Comparison of ENCODE assay signal across 10 cellular contexts in the genomic region with DNA sequence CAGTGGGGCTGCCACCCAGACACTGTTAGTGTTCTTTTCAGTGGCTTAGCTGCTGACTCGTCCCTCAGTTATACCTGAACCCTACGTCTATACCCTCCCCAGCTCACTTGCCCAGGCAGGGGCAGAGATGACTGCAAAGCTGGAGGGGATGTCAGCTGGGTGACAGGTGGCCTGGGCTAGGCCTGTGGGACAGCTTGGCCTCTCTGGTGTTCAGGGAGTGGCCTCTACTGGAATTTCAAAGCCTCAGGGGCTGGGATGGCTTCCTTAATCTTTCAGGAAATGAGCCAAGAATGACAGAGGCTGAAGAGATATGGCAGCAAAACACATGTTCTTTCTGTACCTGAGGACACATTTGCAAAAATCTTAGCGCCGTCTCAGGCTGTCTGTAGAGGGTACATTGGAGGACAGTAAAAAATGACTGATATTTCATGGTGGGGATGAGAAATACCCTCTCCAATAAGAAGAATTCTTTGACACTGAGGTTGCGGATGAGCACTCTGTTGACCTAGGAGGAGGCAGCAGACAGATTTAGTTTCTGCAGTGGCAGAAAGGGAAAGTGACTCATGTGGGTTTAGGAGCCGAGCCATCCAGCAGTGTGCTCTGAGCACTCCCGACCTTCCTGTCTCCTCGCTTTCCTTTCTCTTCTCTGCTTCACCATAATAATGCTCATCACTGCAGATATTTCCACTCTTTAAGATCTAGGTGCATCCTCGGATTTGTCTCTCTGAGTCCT. TPM values are rescaled to one million over a fixed set of nuclear protein-coding genes. Genes with fewer than 3 reads are reported as not detected.
A peak's percentile ranks its signal among the peaks of the same experiment; 100 is the strongest.
DNase-seq lines count a peak whose midpoint lies in the region; ATAC-seq and TF ChIP-seq lines count a peak whose summit lies in the region.
"Had no signal": no experiment of that assay in that cellular context is flagged by ENCODE, and none has a peak within 500 bp of the region (broad histone marks: within the 10 kb centered on the region; RNA-seq: fewer than 3 reads in every experiment).

No MANE protein-coding gene starts in this region.

- H3K27ac Mint-ChIP-seq in Calu3 (ENCODE audit: unreplicated experiment) (no peak overlapping the region), neural progenitor cell (no peak overlapping the region)
- no peak overlapping the region for H3K27ac Mint-ChIP-seq in CD8-positive, alpha-beta T cell

- H3K9me3 Mint-ChIP-seq in Calu3 (ENCODE audit: low read depth, unreplicated experiment) (no peaks in the 10 kb centered on the region), neural progenitor cell (no peaks in the 10 kb centered on the region)
- H3K9me3 Mint-ChIP-seq in CD8-positive, alpha-beta T cell: no peaks in the 10 kb centered on the region

- H3K27ac ChIP-seq in RWPE1: peak overlapping the region; percentile 73
- H3K27ac ChIP-seq in neural progenitor cell: no peak overlapping the region
- H3K27ac ChIP-seq in CD8-positive, alpha-beta T cell (ENCODE audit: low read depth, low read length): no peak overlapping the region
- H3K27ac ChIP-seq: C4-2B had no signal

- H3K4me3 ChIP-seq in fibroblast of the aortic adventitia (ENCODE audit: low read depth, low read length) (no peak overlapping the region), neural progenitor cell (no peak overlapping the region)
- no peak overlapping the region for H3K4me3 ChIP-seq in CD8-positive, alpha-beta T cell (ENCODE audit: low read depth, low read length)

- TF ChIP-seq CTCF in Calu3 (IDR thresholded peaks at IDR 0.05; ENCODE audit: unreplicated experiment): no peak
- TF ChIP-seq CTCF in RWPE1 (conservative IDR thresholded peaks at IDR 0.05; ENCODE audit: low read depth): no peak
- TF ChIP-seq CTCF in fibroblast of the aortic adventitia (IDR thresholded peaks at IDR 0.05; ENCODE audit: insufficient read depth, low read length): no peak
- TF ChIP-seq CTCF in neural progenitor cell (IDR thresholded peaks at IDR 0.05): no peak
- no peak for TF ChIP-seq CTCF in CD8-positive, alpha-beta T cell (IDR thresholded peaks at IDR 0.05)

- no peaks in the 10 kb centered on the region for H3K79me2 ChIP-seq in neural progenitor cell (ENCODE audit: low read depth)

- CTCF ChIA-PET in Calu3 (lab: Charles Lee) (interaction anchor here (0.8 to 1.1 kb wide), 2 partner anchors 9 to 640 kb away, joined by 3 read pairs; no protein-coding TSS in a partner anchor), RWPE1 (lab: Yijun Ruan, JAX) (interaction anchor here (0.6 to 0.8 kb wide), 2 partner anchors 42 to 286 kb away, joined by 3 to 4 read pairs; no protein-coding TSS in a partner anchor)
- CTCF ChIA-PET in CD8-positive, alpha-beta T cell (lab: Charles Lee): interaction anchor here (1.3 kb wide), 1 partner anchor 43 kb away, joined by 3 read pairs; no protein-coding TSS in a partner anchor

- no peak for ATAC-seq in CD8-positive, alpha-beta T cell
- no peak for ATAC-seq in GM19463 (IDR thresholded peaks at IDR 0.05; ENCODE audit: unreplicated experiment)

- H3K4me1 Mint-ChIP-seq in Calu3 (ENCODE audit: low read depth, unreplicated experiment) (peaks cover 19% of the 10 kb centered on the region), neural progenitor cell (peaks cover 19% of the 10 kb centered on the region)
- no peaks in the 10 kb centered on the region for H3K4me1 Mint-ChIP-seq in CD8-positive, alpha-beta T cell (ENCODE audit: low read depth)

- no peaks in the 10 kb centered on the region for H3K36me3 ChIP-seq in neural progenitor cell
- no peaks in the 10 kb centered on the region for H3K36me3 ChIP-seq in CD8-positive, alpha-beta T cell (ENCODE audit: insufficient read depth, low read length)

- H3F3A ChIP-seq in neural progenitor cell (ENCODE audit: low read depth): no peaks in the 10 kb centered on the region

- H3K36me3 Mint-ChIP-seq in Calu3 (ENCODE audit: insufficient read depth, unreplicated experiment) (no peaks in the 10 kb centered on the region), neural progenitor cell (no peaks in the 10 kb centered on the region)
- H3K36me3 Mint-ChIP-seq in CD8-positive, alpha-beta T cell: no peaks in the 10 kb centered on the region

- no peaks in the 10 kb centered on the region for H4K20me1 ChIP-seq in neural progenitor cell (ENCODE audit: low read depth)

- no peaks in the 10 kb centered on the region for H3K27me3 ChIP-seq in neural progenitor cell
- H3K27me3 ChIP-seq in CD8-positive, alpha-beta T cell (ENCODE audit: insufficient read depth, low read length): no peaks in the 10 kb centered on the region

- H3K27me3 Mint-ChIP-seq in Calu3 (ENCODE audit: unreplicated experiment) (no peaks in the 10 kb centered on the region), neural progenitor cell (ENCODE audit: insufficient read depth, low read depth) (peaks cover 2% of the 10 kb centered on the region)
- peaks cover 13% of the 10 kb centered on the region for H3K27me3 Mint-ChIP-seq in CD8-positive, alpha-beta T cell (ENCODE audit: low read depth)

- H3K9ac ChIP-seq in neural progenitor cell: no peak overlapping the region

- peaks cover 15% of the 10 kb centered on the region for H3K4me1 ChIP-seq in neural progenitor cell
- no peaks in the 10 kb centered on the region for H3K4me1 ChIP-seq in CD8-positive, alpha-beta T cell (ENCODE audit: insufficient read depth, low read length)

- no peak overlapping the region for H3K4me2 ChIP-seq in neural progenitor cell

- no peaks in the 10 kb centered on the region for H3K9me3 ChIP-seq in neural progenitor cell (ENCODE audit: low read depth)
- H3K9me3 ChIP-seq in CD8-positive, alpha-beta T cell (ENCODE audit: low read length): no peaks in the 10 kb centered on the region

- H3K4me3 Mint-ChIP-seq in Calu3 (ENCODE audit: low read depth, unreplicated experiment) (no peak overlapping the region), neural progenitor cell (no peak overlapping the region)
- H3K4me3 Mint-ChIP-seq in CD8-positive, alpha-beta T cell: no peak overlapping the region

- POLR2A ChIA-PET in RWPE1 (lab: Yijun Ruan, JAX; ENCODE audit: low non-redundant PET): no interaction called here
- POLR2A ChIA-PET in CD8-positive, alpha-beta T cell (lab: Charles Lee): interaction anchor here (0.6 kb wide), 1 partner anchor 26 kb away, joined by 3 read pairs; no protein-coding TSS in a partner anchor

- BruUV-seq in Calu3 (replicated peaks; lab: Mats Ljungman, UMichigan): no TSS peak

- H2AFZ ChIP-seq in neural progenitor cell (replicated peaks): peak overlapping the region; percentile 53

- DNase-seq in Calu3 (peak; percentile 12), RWPE1 (ENCODE audit: low spot score) (peak; percentile 65), fibroblast of the aortic adventitia (ENCODE audit: low read depth) (peak; percentile 35), neural progenitor cell (ENCODE audit: low spot score) (no peak), NCI-H1694 treated with DMSO at 0.1 percent for 48 hours (lab: John Stamatoyannopoulos, UW) (no peak), activated gamma-delta T cell treated with Interleukin-2 at 50 U/mL for 16 hours (no peak)
- no peak for DNase-seq in CD8-positive, alpha-beta T cell
- DNase-seq: NCI-H345 had no signal

- intact Hi-C loops in Calu3 (cut with micrococcal nuclease; ENCODE audit: unreplicated experiment): no loop called here
- intact Hi-C loops in CD8-positive, alpha-beta T cell (cut with DNase I, micrococcal nuclease): no loop called here

RNA-seq across cellular contexts. Expression of a gene that starts 54.4 kb away (rescaled TPM):
- 1.8 and 3.1 TPM in 2 replicates for total RNA-seq in Calu3 (2022)
- total RNA-seq in fibroblast of the aortic adventitia (ENCODE audit: low replicate concordance): 0.18 and 0.41 TPM in 2 replicates
- total RNA-seq in neural progenitor cell (ENCODE audit: low replicate concordance): 1.8 TPM in 2 replicates
- total RNA-seq in CD8-positive, alpha-beta T cell: not detected

Comparison
In these comparisons a context has a peak if more than half of its experiments do, and no peak if none do; other contexts are left out.
1. DNase-seq: peak in Calu3 (single experiment), RWPE1 (single experiment) and fibroblast of the aortic adventitia (single experiment); none in neural progenitor cell (single experiment), NCI-H1694 treated with DMSO at 0.1 percent for 48 hours (single experiment), CD8-positive, alpha-beta T cell (0 of 7) and activated gamma-delta T cell treated with Interleukin-2 at 50 U/mL for 16 hours (single experiment).